Comparison of ENCODE assay signal across 6 cellular contexts in genomic region chr2:108514478-108514877, GRCh38. TPM values are rescaled to one million over a fixed set of nuclear protein-coding genes. Genes with fewer than 3 reads are reported as not detected.
DNase-seq lines count a peak whose midpoint lies in the region; ATAC-seq and TF ChIP-seq lines count a peak whose summit lies in the region.
"Not testable (repeated sequence)": the region's sequence is repeated elsewhere in the genome, so short reads cannot be mapped to it uniquely, and the experiment has no call there.

No MANE protein-coding gene starts in this region.

- not testable (repeated sequence) for H2AFZ ChIP-seq in PC-3 (ENCODE audit: low read length); SK-N-SH (ENCODE audit: low read depth)

- in situ Hi-C loops in brain microvascular endothelial cell (cut with HindIII; ENCODE audit: low pct_ligation_motif_present, low sequenced_read_pairs), result not testable (repeated sequence)

- not testable (repeated sequence) for H3K79me2 ChIP-seq in PC-3 (ENCODE audit: low read length); SK-N-SH (ENCODE audit: insufficient read depth)

- not testable (repeated sequence) for TF ChIP-seq RAD21 in SK-N-SH (IDR thresholded peaks at IDR 0.05; ENCODE audit: low read length)

- DNase-seq in EH (ENCODE audit: low read depth), result peak; percentile 15
- DNase-seq in HCEC 1CT, result peak; percentile 36
- DNase-seq in PC-3, result peak; percentile 45
- not testable (repeated sequence) for DNase-seq in SK-N-SH
- DNase-seq in brain microvascular endothelial cell, result peak; percentile 18
- DNase-seq in fibroblast of mammary gland (ENCODE audit: low read depth), result peak; percentile 24

- CTCF ChIA-PET in PC-3 (lab: Charles Lee); SK-N-SH (lab: Yijun Ruan, JAX): not testable (repeated sequence)

- not testable (repeated sequence) for H3K36me3 ChIP-seq in PC-3 (ENCODE audit: low read depth, low read length); SK-N-SH (replicated peaks in 1 of 2; ENCODE audit: control insufficient read depth in 1 of 2, insufficient read depth in 2 of 2, low read length in 1 of 2); brain microvascular endothelial cell (replicated peaks)

- intact Hi-C loops in PC-3 (cut with micrococcal nuclease), result loop anchor here (1.0 kb wide), 1 partner anchor 70 kb away; no protein-coding TSS in a partner anchor

- peak overlapping the region; percentile 37; the same call in 1 of the 2 replicates for H3K27ac ChIP-seq in PC-3 (ENCODE audit: low read length)
- peak overlapping the region in 1 of 2 experiments; percentile 83; a peak in 2 of 4 replicates for H3K27ac ChIP-seq in SK-N-SH (ENCODE audit: low read depth in 2 of 2, low read length in 1 of 2)
- H3K27ac ChIP-seq in brain microvascular endothelial cell, result not testable (repeated sequence)

- H3K9ac ChIP-seq in PC-3 (ENCODE audit: low read length); SK-N-SH: not testable (repeated sequence)

- H3K27me3 ChIP-seq in PC-3 (ENCODE audit: low read length); SK-N-SH (ENCODE audit: insufficient read depth); brain microvascular endothelial cell (replicated peaks): not testable (repeated sequence)

- H3K4me1 ChIP-seq in PC-3 (ENCODE audit: insufficient read depth, low read length); SK-N-SH (ENCODE audit: control insufficient read depth in 1 of 2, insufficient read depth in 2 of 2, low read depth in 1 of 2, low read length in 1 of 2): not testable (repeated sequence)

- not testable (repeated sequence) for H3K4me3 ChIP-seq in PC-3 (ENCODE audit: low read length); SK-N-SH (ENCODE audit: low read depth in 2 of 2, low read length in 1 of 2); brain microvascular endothelial cell (ENCODE audit: low read depth, low read length); fibroblast of mammary gland (ENCODE audit: control insufficient read depth, low read depth, low read length)

- not testable (repeated sequence) for H4K20me1 ChIP-seq in PC-3 (ENCODE audit: low read length); SK-N-SH (ENCODE audit: insufficient read depth)

- POLR2A ChIA-PET in PC-3 (lab: Charles Lee; ENCODE audit: unreplicated experiment); SK-N-SH (lab: Yijun Ruan, JAX): not testable (repeated sequence)

- not testable (repeated sequence) for H3K9me2 ChIP-seq in PC-3 (replicated peaks; ENCODE audit: low read length); SK-N-SH

- not testable (repeated sequence) for ATAC-seq in PC-3

- not testable (repeated sequence) for H3K9me3 ChIP-seq in PC-3 (ENCODE audit: low read length); SK-N-SH

- peak overlapping the region; percentile 48; the same call in 1 of the 2 replicates for H3K4me2 ChIP-seq in PC-3 (ENCODE audit: low read length)
- H3K4me2 ChIP-seq in SK-N-SH, result not testable (repeated sequence)

- not testable (repeated sequence) for H3F3A ChIP-seq in PC-3 (ENCODE audit: low read length, unreplicated experiment); SK-N-SH (replicated peaks; ENCODE audit: insufficient read depth)

- 0 out of 4 replicates have a peak, but pooled peaks of 1 of the 2 experiments have one; percentile 24 for TF ChIP-seq EP300 in SK-N-SH (IDR thresholded peaks at IDR 0.05; ENCODE audit: borderline replicate concordance in 1 of 2, low read depth in 1 of 2, low read length in 1 of 2)

- WGBS in SK-N-SH (ENCODE audit: low lambda C conversion rate), result 35% methylated on average over 2 of the region's 2 CpGs

- TF ChIP-seq CTCF in PC-3 (conservative IDR thresholded peaks at IDR 0.05; ENCODE audit: low read depth, low read length); SK-N-SH (IDR thresholded peaks at IDR 0.05); brain microvascular endothelial cell (IDR thresholded peaks at IDR 0.05; ENCODE audit: low read depth, low read length, missing control alignments); fibroblast of mammary gland (conservative IDR thresholded peaks at IDR 0.05; ENCODE audit: control insufficient read depth, insufficient read depth, low read depth, low read length): not testable (repeated sequence)

- BruUV-seq in PC-3 (replicated peaks; lab: Mats Ljungman, UMichigan), result not testable (repeated sequence)

TF ChIP-seq in SK-N-SH, 30 proteins besides CTCF, POLR2A, EP300 and RAD21:
- TF ChIP-seq FOSL2 (IDR thresholded peaks at IDR 0.05; ENCODE audit: borderline replicate concordance, low read depth) (0 out of 2 replicates have a peak, but pooled peaks have one; percentile 27), NFIC (IDR thresholded peaks at IDR 0.05; ENCODE audit: borderline replicate concordance) (peak; percentile 40; the same call in 1 of the 2 replicates), TCF12 (IDR thresholded peaks at IDR 0.05) (peak; percentile 70)

RNA-seq across cellular contexts. Expression of gene LIMS1, which starts 19.8 kb away (rescaled TPM):
- 58.9 and 62.7 TPM in 2 replicates for total RNA-seq in PC-3 (2014; rRNA removed)
- 123 and 131 TPM in 2 replicates for polyA plus RNA-seq in SK-N-SH (2012; rRNA removed)
- 93.1 and 107 TPM in 2 replicates for polyA plus RNA-seq in SK-N-SH (2012; cell fraction: cytosol; rRNA removed)
- 104 and 182 TPM in 2 replicates for polyA plus RNA-seq in SK-N-SH (2012; cell fraction: nucleus; rRNA removed)
